ENCODE assay signal across 8 cellular contexts in the genomic region with DNA sequence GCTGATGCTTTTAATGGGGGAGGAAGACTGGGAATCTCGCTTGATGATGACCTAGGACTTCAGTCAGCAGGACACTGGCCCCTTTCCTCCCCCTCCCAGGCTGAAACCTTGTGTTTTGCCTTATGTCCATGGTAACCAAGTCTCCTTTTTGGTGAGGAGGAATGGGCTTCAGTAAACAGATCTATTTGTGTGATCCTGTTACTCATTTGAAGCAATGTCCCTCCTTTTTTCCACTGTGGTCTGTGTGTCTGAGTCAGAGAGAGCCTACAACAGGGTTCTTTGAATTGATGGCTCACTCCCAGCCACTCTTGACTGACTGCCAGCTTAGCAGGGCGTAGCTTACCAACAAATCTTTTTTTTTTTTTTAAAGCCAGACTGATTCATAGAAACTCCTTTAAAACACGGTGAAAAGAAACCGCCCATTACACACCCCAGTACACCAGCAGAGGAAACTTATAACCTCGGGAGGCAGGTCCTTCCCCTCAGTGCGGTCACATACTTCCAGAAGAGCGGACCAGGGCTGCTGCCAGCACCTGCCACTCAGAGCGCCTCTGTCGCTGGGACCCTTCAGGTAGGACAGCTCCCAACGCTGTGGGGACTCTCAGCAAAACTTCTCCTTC. TPM values are rescaled to one million over a fixed set of nuclear protein-coding genes. Genes with fewer than 3 reads are reported as not detected.
DNase-seq lines count a peak whose midpoint lies in the region; ATAC-seq and TF ChIP-seq lines count a peak whose summit lies in the region.

A gene with protein sequence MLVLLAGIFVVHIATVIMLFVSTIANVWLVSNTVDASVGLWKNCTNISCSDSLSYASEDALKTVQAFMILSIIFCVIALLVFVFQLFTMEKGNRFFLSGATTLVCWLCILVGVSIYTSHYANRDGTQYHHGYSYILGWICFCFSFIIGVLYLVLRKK (plus strand): TSS at position 425 of the 620 bp plus-strand sequence. CDS start 14,785 bp downstream, outside the sequence.

- peak within 1 kb of the TSS; percentile 75 for H3K27ac ChIP-seq in psoas muscle
- peak within 1 kb of the TSS; percentile 96 for H3K27ac ChIP-seq in upper lobe of right lung

- no peak for TF ChIP-seq CTCF in psoas muscle (IDR thresholded peaks at IDR 0.05)
- no peak for TF ChIP-seq CTCF in upper lobe of right lung (IDR thresholded peaks at IDR 0.05)

- H3K27me3 ChIP-seq in psoas muscle (ENCODE audit: insufficient read depth in 3 of 3, low read length in 2 of 3) = peaks cover 0 to 8% (median 4%) of the 10 kb centered on the region in 3 donors
- H3K27me3 ChIP-seq in upper lobe of right lung = no peaks in the 10 kb centered on the region

- peak within 1 kb of the TSS; percentile 86 for H3K4me3 Mint-ChIP-seq in activated naive CD8-positive, alpha-beta T cell

- ATAC-seq in GM18873 (IDR thresholded peaks at IDR 0.05; ENCODE audit: low FRiP score, unreplicated experiment) = peak; percentile 71
- ATAC-seq in HG03196 (IDR thresholded peaks at IDR 0.05; ENCODE audit: unreplicated experiment) = peak; percentile 93
- ATAC-seq in SK-N-SH treated with all-trans-retinoic acid at 6 μM for 48 hours = peak; percentile 83
- peak; percentile 63 to 85 (median 83) for ATAC-seq in psoas muscle
- peak; percentile 86 for ATAC-seq in upper lobe of right lung

- H3K27ac Mint-ChIP-seq in activated naive CD8-positive, alpha-beta T cell = peak within 1 kb of the TSS; percentile 79

- H3K4me3 ChIP-seq in psoas muscle (peak within 1 kb of the TSS; percentile 65), upper lobe of right lung (peak within 1 kb of the TSS; percentile 66)

- WGBS in psoas muscle, 3 donors = 8 to 9% (median 9%) methylated on average over 10 of the region's 10 CpGs

- H3K4me1 ChIP-seq in psoas muscle (peaks cover 3% of the 10 kb centered on the region), upper lobe of right lung (peaks cover 41% of the 10 kb centered on the region)

- in situ Hi-C loops in ACHN (cut with HindIII; ENCODE audit: low pct_ligation_motif_present, low pct_unique_long_range_greater_than_20kb, low sequenced_read_pairs) = no loop called here

- H3K36me3 ChIP-seq in psoas muscle (ENCODE audit: insufficient read depth in 1 of 2, low read depth in 1 of 2) (no peaks in the 10 kb centered on the region), upper lobe of right lung (no peaks in the 10 kb centered on the region)

- DNase-seq in ACHN (peak; percentile 100), glomerular visceral epithelial cell (ENCODE audit: extremely low spot score) (peak; percentile 99), psoas muscle (peak; percentile 91 to 93), upper lobe of right lung (peak; percentile 81)

- no peaks in the 10 kb centered on the region for H3K36me3 Mint-ChIP-seq in activated naive CD8-positive, alpha-beta T cell

- H3K4me1 Mint-ChIP-seq in activated naive CD8-positive, alpha-beta T cell (ENCODE audit: low read depth) = peaks cover 35% of the 10 kb centered on the region

- H3K9me3 ChIP-seq in psoas muscle = no peaks in the 10 kb centered on the region
- no peaks in the 10 kb centered on the region for H3K9me3 ChIP-seq in upper lobe of right lung

- H3K27me3 Mint-ChIP-seq in activated naive CD8-positive, alpha-beta T cell = peaks cover 1% of the 10 kb centered on the region

- intact Hi-C loops in psoas muscle (cut with DNase I) (no loop called here), upper lobe of right lung (cut with DNase I) (no loop called here)

- no peaks in the 10 kb centered on the region for H3K9me3 Mint-ChIP-seq in activated naive CD8-positive, alpha-beta T cell (ENCODE audit: low read depth)

TF ChIP-seq in SK-N-SH treated with all-trans-retinoic acid at 6 μM for 48 hours, 23 proteins besides CTCF, POLR2A, EP300 and RAD21:
- TF ChIP-seq ISL1 (CRISPR knock-in tag; IDR thresholded peaks at IDR 0.05) (0 out of 2 replicates have a peak, but pooled peaks have one; percentile 20), ZNF70 (CRISPR knock-in tag; IDR thresholded peaks at IDR 0.05) (no peak)

RNA-seq across cellular contexts. Expression of the gene that starts here (rescaled TPM):
- 100 to 1,000 TPM in 1 of 4 donors, 10 to 100 TPM in 3; 49.8 to 123 (median 74.1) TPM for total RNA-seq in psoas muscle
- polyA plus RNA-seq in psoas muscle = 10 to 100 TPM; 11.0 to 28.3 (median 14.4) TPM
- total RNA-seq in upper lobe of right lung = 286 TPM

Comparison
In these comparisons a context has a peak if more than half of its experiments do, and no peak if none do; other contexts are left out.
1. Peak in every context shown above with its lines: DNase-seq, ATAC-seq, H3K4me3 ChIP-seq and H3K27ac ChIP-seq.